1 cellular context compared by ENCODE assay signal in the genomic region with DNA sequence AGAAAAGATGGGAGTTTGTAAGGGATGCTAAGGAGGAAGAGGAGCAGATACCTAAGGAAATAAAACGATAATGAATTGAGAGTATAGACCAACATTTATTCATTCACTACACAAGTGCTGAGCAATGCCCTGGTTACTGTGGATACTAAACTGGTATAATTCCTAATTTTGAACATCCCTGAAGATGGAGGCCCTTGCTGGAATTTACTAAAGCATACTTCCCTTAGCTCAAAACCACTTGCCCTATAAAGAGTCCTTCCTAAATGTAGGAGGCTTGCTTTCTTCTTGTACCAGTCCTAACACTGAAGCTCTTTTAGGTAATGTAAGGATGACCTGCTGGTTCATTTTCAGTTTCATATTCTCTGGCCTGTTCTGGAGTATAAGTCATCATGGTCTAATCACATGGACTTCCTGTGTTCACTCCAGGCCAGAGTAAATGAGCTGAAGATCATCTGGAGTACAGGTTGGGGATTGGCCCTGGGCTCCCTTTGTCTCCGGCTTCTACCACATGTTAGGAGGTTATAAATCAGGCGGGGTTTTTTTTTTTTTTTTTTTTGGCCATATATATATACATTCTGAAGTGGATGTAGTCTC.
TF ChIP-seq lines count a peak whose summit lies in the region.

No MANE protein-coding gene starts in this region.

TF ChIP-seq in GM23338, 12 proteins besides CTCF, POLR2A, EP300 and RAD21 (continued from another document):
- TF ChIP-seq, protein P1, sequence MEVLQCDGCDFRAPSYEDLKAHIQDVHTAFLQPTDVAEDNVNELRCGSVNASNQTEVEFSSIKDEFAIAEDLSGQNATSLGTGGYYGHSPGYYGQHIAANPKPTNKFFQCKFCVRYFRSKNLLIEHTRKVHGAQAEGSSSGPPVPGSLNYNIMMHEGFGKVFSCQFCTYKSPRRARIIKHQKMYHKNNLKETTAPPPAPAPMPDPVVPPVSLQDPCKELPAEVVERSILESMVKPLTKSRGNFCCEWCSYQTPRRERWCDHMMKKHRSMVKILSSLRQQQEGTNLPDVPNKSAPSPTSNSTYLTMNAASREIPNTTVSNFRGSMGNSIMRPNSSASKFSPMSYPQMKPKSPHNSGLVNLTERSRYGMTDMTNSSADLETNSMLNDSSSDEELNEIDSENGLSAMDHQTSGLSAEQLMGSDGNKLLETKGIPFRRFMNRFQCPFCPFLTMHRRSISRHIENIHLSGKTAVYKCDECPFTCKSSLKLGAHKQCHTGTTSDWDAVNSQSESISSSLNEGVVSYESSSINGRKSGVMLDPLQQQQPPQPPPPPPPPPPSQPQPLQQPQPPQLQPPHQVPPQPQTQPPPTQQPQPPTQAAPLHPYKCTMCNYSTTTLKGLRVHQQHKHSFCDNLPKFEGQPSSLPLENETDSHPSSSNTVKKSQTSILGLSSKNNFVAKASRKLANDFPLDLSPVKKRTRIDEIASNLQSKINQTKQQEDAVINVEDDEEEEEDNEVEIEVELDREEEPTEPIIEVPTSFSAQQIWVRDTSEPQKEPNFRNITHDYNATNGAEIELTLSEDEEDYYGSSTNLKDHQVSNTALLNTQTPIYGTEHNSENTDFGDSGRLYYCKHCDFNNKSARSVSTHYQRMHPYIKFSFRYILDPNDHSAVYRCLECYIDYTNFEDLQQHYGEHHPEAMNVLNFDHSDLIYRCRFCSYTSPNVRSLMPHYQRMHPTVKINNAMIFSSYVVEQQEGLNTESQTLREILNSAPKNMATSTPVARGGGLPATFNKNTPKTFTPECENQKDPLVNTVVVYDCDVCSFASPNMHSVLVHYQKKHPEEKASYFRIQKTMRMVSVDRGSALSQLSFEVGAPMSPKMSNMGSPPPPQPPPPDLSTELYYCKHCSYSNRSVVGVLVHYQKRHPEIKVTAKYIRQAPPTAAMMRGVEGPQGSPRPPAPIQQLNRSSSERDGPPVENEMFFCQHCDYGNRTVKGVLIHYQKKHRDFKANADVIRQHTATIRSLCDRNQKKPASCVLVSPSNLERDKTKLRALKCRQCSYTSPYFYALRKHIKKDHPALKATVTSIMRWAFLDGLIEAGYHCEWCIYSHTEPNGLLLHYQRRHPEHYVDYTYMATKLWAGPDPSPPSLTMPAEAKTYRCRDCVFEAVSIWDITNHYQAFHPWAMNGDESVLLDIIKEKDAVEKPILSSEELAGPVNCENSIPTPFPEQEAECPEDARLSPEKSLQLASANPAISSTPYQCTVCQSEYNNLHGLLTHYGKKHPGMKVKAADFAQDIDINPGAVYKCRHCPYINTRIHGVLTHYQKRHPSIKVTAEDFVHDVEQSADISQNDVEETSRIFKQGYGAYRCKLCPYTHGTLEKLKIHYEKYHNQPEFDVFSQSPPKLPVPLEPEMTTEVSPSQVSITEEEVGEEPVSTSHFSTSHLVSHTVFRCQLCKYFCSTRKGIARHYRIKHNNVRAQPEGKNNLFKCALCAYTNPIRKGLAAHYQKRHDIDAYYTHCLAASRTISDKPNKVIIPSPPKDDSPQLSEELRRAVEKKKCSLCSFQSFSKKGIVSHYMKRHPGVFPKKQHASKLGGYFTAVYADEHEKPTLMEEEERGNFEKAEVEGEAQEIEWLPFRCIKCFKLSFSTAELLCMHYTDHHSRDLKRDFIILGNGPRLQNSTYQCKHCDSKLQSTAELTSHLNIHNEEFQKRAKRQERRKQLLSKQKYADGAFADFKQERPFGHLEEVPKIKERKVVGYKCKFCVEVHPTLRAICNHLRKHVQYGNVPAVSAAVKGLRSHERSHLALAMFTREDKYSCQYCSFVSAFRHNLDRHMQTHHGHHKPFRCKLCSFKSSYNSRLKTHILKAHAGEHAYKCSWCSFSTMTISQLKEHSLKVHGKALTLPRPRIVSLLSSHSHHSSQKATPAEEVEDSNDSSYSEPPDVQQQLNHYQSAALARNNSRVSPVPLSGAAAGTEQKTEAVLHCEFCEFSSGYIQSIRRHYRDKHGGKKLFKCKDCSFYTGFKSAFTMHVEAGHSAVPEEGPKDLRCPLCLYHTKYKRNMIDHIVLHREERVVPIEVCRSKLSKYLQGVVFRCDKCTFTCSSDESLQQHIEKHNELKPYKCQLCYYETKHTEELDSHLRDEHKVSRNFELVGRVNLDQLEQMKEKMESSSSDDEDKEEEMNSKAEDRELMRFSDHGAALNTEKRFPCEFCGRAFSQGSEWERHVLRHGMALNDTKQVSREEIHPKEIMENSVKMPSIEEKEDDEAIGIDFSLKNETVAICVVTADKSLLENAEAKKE (CRISPR knock-in tag; IDR thresholded peaks at IDR 0.05): no peak
- TF ChIP-seq EZH2phosphoT487 (IDR thresholded peaks at IDR 0.05; ENCODE audit: unreplicated experiment) (no peak), NANOG (IDR thresholded peaks at IDR 0.05; ENCODE audit: borderline replicate concordance) (no peak), POLR2AphosphoS5 (IDR thresholded peaks at IDR 0.05; ENCODE audit: low read depth) (no peak), ZNF114 (CRISPR knock-in tag; IDR thresholded peaks at IDR 0.05) (no peak), EZH2 (IDR thresholded peaks at IDR 0.05; ENCODE audit: low read depth, unreplicated experiment) (no peak), ZNF331 (CRISPR knock-in tag; IDR thresholded peaks at IDR 0.05; ENCODE audit: low read depth) (no peak), STAT1 (IDR thresholded peaks at IDR 0.05; ENCODE audit: unreplicated experiment) (no peak), CREB1 (CRISPR knock-in tag; IDR thresholded peaks at IDR 0.05; ENCODE audit: low read depth) (no peak)
- TF ChIP-seq, protein P2, sequence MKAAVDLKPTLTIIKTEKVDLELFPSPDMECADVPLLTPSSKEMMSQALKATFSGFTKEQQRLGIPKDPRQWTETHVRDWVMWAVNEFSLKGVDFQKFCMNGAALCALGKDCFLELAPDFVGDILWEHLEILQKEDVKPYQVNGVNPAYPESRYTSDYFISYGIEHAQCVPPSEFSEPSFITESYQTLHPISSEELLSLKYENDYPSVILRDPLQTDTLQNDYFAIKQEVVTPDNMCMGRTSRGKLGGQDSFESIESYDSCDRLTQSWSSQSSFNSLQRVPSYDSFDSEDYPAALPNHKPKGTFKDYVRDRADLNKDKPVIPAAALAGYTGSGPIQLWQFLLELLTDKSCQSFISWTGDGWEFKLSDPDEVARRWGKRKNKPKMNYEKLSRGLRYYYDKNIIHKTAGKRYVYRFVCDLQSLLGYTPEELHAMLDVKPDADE (IDR thresholded peaks at IDR 0.05): no peak
TF ChIP-seq in GM23338: peak in this region for 0.
